8 cellular contexts compared by ENCODE assay signal in genomic region chr1:23793018-23793781, GRCh38. TPM values are rescaled to one million over a fixed set of nuclear protein-coding genes. Genes with fewer than 3 reads are reported as not detected.
DNase-seq lines count a peak whose midpoint lies in the region; ATAC-seq and TF ChIP-seq lines count a peak whose summit lies in the region.

No MANE protein-coding gene starts in this region.

- H3K27ac Mint-ChIP-seq in activated CD4-positive, alpha-beta memory T cell treated with anti-CD3 and anti-CD28 coated beads, Interleukin-2, amount 10 ng/mL, durations not matched to agents 7 days and 5 days = no peak overlapping the region

- H3K4me1 Mint-ChIP-seq in activated CD4-positive, alpha-beta memory T cell treated with anti-CD3 and anti-CD28 coated beads, Interleukin-2, amount 10 ng/mL, durations not matched to agents 7 days and 5 days = peaks cover 35% of the 10 kb centered on the region

- ATAC-seq in SK-N-SH treated with all-trans-retinoic acid at 6 μM for 48 hours (no peak), gastroesophageal sphincter (no peak), GM18868 (IDR thresholded peaks at IDR 0.05; ENCODE audit: unreplicated experiment) (no peak)

- H3K4me3 Mint-ChIP-seq in activated CD4-positive, alpha-beta memory T cell treated with anti-CD3 and anti-CD28 coated beads, Interleukin-2, amount 10 ng/mL, durations not matched to agents 7 days and 5 days = peak overlapping the region; percentile 27

- no peak for TF ChIP-seq RAD21 in SK-N-SH (IDR thresholded peaks at IDR 0.05; ENCODE audit: low read length)

- H3K4me3 ChIP-seq in SK-N-SH (ENCODE audit: low read depth in 2 of 2, low read length in 1 of 2) = peak overlapping the region in 1 of 2 experiments; percentile 97; a peak in 2 of 4 replicates
- no peak overlapping the region for H3K4me3 ChIP-seq in gastroesophageal sphincter

- H3K36me3 ChIP-seq in SK-N-SH (replicated peaks in 1 of 2; ENCODE audit: control insufficient read depth in 1 of 2, insufficient read depth in 2 of 2, low read length in 1 of 2) (peaks cover 23 to 44% of the 10 kb centered on the region in 2 experiments), gastroesophageal sphincter (peaks cover 0 to 58% of the 10 kb centered on the region in 2 donors)

- H3K4me2 ChIP-seq in SK-N-SH = peak overlapping the region; percentile 100; the same call in 1 of the 2 replicates

- WGBS in SK-N-SH (ENCODE audit: low lambda C conversion rate) = 87% methylated on average over 10 of the region's 16 CpGs
- WGBS in gastroesophageal sphincter (ENCODE audit: low coverage in 1 of 2), 2 donors = 72 to 87% methylated on average over 6 to 7 of the region's 16 CpGs

- no peaks in the 10 kb centered on the region for H3K27me3 ChIP-seq in SK-N-SH (ENCODE audit: insufficient read depth)
- H3K27me3 ChIP-seq in gastroesophageal sphincter = no peaks in the 10 kb centered on the region

- POLR2A ChIA-PET in SK-N-SH (lab: Yijun Ruan, JAX) = interaction anchor here (1.3 kb wide), 2 partner anchors 30 to 32 kb away, joined by 3 to 4 read pairs; partner anchors contain the start of gene HMGCL
- POLR2A ChIA-PET in activated CD4-positive, alpha-beta memory T cell treated with anti-CD3 and anti-CD28 coated beads, Interleukin-2, amount 10 ng/mL, durations not matched to agents 7 days and 5 days (lab: Charles Lee) = interaction anchor here (1.3 to 9.3 kb wide), 4 partner anchors 8 to 167 kb away, joined by 4 to 115 read pairs (median 48); partner anchors contain the start of genes GALE, HMGCL, PITHD1 and PNRC2

- H4K20me1 ChIP-seq in SK-N-SH (ENCODE audit: insufficient read depth) = no peaks in the 10 kb centered on the region

- TF ChIP-seq CTCF in SK-N-SH (IDR thresholded peaks at IDR 0.05) = no peak
- no peak for TF ChIP-seq CTCF in gastroesophageal sphincter (IDR thresholded peaks at IDR 0.05)

- H2AFZ ChIP-seq in SK-N-SH (ENCODE audit: low read depth) = no peak overlapping the region

- peaks cover 25% of the 10 kb centered on the region for H3F3A ChIP-seq in SK-N-SH (replicated peaks; ENCODE audit: insufficient read depth)

- H3K27me3 Mint-ChIP-seq in activated CD4-positive, alpha-beta memory T cell treated with anti-CD3 and anti-CD28 coated beads, Interleukin-2, amount 10 ng/mL, durations not matched to agents 7 days and 5 days = no peaks in the 10 kb centered on the region

- H3K27ac ChIP-seq in SK-N-SH (ENCODE audit: low read depth in 2 of 2, low read length in 1 of 2) = peak overlapping the region in 1 of 2 experiments; percentile 62; a peak in 2 of 4 replicates
- peak overlapping the region in 3 of 4 donors; percentile 54 to 85 (median 80) for H3K27ac ChIP-seq in gastroesophageal sphincter

- TF ChIP-seq EP300 in SK-N-SH (IDR thresholded peaks at IDR 0.05; ENCODE audit: borderline replicate concordance in 1 of 2, low read depth in 1 of 2, low read length in 1 of 2) = no peak
- TF ChIP-seq EP300 in gastroesophageal sphincter (IDR thresholded peaks at IDR 0.05) = no peak

- CTCF ChIA-PET in SK-N-SH (lab: Yijun Ruan, JAX) = interaction anchor here (1.1 to 3.0 kb wide), 3 partner anchors 21 to 124 kb away, joined by 3 to 14 read pairs (median 4); partner anchors contain the start of gene FUCA1
- CTCF ChIA-PET in activated CD4-positive, alpha-beta memory T cell treated with anti-CD3 and anti-CD28 coated beads, Interleukin-2, amount 10 ng/mL, durations not matched to agents 7 days and 5 days (lab: Charles Lee) = interaction anchor here (2.1 kb wide), 1 partner anchor 21 kb away, joined by 10 read pairs; no protein-coding TSS in a partner anchor

- no peaks in the 10 kb centered on the region for H3K9me3 ChIP-seq in SK-N-SH
- H3K9me3 ChIP-seq in gastroesophageal sphincter = no peaks in the 10 kb centered on the region

- no peaks in the 10 kb centered on the region for H3K9me2 ChIP-seq in SK-N-SH

- H3K36me3 Mint-ChIP-seq in activated CD4-positive, alpha-beta memory T cell treated with anti-CD3 and anti-CD28 coated beads, Interleukin-2, amount 10 ng/mL, durations not matched to agents 7 days and 5 days (ENCODE audit: low read depth) = peaks cover 46% of the 10 kb centered on the region

- no peak overlapping the region for H3K9ac ChIP-seq in SK-N-SH

- H3K79me2 ChIP-seq in SK-N-SH (ENCODE audit: insufficient read depth) = peaks cover 25% of the 10 kb centered on the region

- H3K4me1 ChIP-seq in SK-N-SH (ENCODE audit: control insufficient read depth in 1 of 2, insufficient read depth in 2 of 2, low read depth in 1 of 2, low read length in 1 of 2) (peaks cover 6 to 21% of the 10 kb centered on the region in 2 experiments; a peak in 3 of 4 replicates), gastroesophageal sphincter (peaks cover 0 to 37% (median 21%) of the 10 kb centered on the region in 3 donors)

- no peaks in the 10 kb centered on the region for H3K9me3 Mint-ChIP-seq in activated CD4-positive, alpha-beta memory T cell treated with anti-CD3 and anti-CD28 coated beads, Interleukin-2, amount 10 ng/mL, durations not matched to agents 7 days and 5 days

- DNase-seq in SK-N-SH (peak; percentile 53), SHP77 (lab: John Stamatoyannopoulos, UW) (no peak), NCI-H1694 (lab: John Stamatoyannopoulos, UW) (no peak)
- DNase-seq in activated CD4-positive, alpha-beta memory T cell treated with anti-CD3 and anti-CD28 coated beads, Interleukin-2, amount 10 ng/mL, durations not matched to agents 7 days and 5 days = peak; percentile 49
- peak; percentile 60 for DNase-seq in stimulated activated CD8-positive, alpha-beta memory T cell treated with anti-CD3 and anti-CD28 coated beads, Interleukin-4, amount 100 ng/mL, for 48 hours

- no peak for TF ChIP-seq POLR2A in gastroesophageal sphincter (IDR thresholded peaks at IDR 0.05)

TF ChIP-seq in SK-N-SH, 30 proteins besides CTCF, POLR2A, EP300 and RAD21:
- no peak for TF ChIP-seq JUND (IDR thresholded peaks at IDR 0.05)
- no peak for TF ChIP-seq EZH2phosphoT487 (IDR thresholded peaks at IDR 0.05; ENCODE audit: borderline replicate concordance, low read depth)
- TF ChIP-seq USF1 (IDR thresholded peaks at IDR 0.05; ENCODE audit: borderline replicate concordance, low read depth) = peak; percentile 60; the same call in 1 of the 2 replicates
- TF ChIP-seq GABPA (IDR thresholded peaks at IDR 0.05; ENCODE audit: low read depth) = no peak

TF ChIP-seq in SK-N-SH treated with all-trans-retinoic acid at 6 μM for 48 hours, 23 proteins besides CTCF, POLR2A, EP300 and RAD21 (continues in another document):
- TF ChIP-seq TCF4 (CRISPR knock-in tag; IDR thresholded peaks at IDR 0.05; ENCODE audit: borderline replicate concordance) (no peak), SNAI2 (CRISPR knock-in tag; IDR thresholded peaks at IDR 0.05) (no peak), PPARA (CRISPR knock-in tag; IDR thresholded peaks at IDR 0.05; ENCODE audit: borderline replicate concordance) (no peak), ZNF70 (CRISPR knock-in tag; IDR thresholded peaks at IDR 0.05) (no peak), ISL1 (CRISPR knock-in tag; IDR thresholded peaks at IDR 0.05) (no peak), ZNF8 (CRISPR knock-in tag; IDR thresholded peaks at IDR 0.05) (no peak)

RNA-seq across cellular contexts. Expression of gene LYPLA2, which starts 2.3 kb away (rescaled TPM):
- polyA plus RNA-seq in SK-N-SH (2012; rRNA removed) = 109 and 135 TPM in 2 replicates
- 44.7 and 69.7 TPM in 2 replicates for polyA plus RNA-seq in SK-N-SH (2012; cell fraction: cytosol; rRNA removed)
- polyA plus RNA-seq in SK-N-SH (2012; cell fraction: nucleus; rRNA removed) = 159 and 199 TPM in 2 replicates
- 10 to 100 TPM; 76.1 to 80.8 TPM for total RNA-seq in activated CD4-positive, alpha-beta memory T cell treated with anti-CD3 and anti-CD28 coated beads, Interleukin-2, amount 10 ng/mL, durations not matched to agents 7 days and 5 days
- total RNA-seq in gastroesophageal sphincter = 10 to 100 TPM; 25.7 to 30.4 (median 29.2) TPM

RNA-seq across cellular contexts. Expression of gene GALE, which starts 7.4 kb away (rescaled TPM):
- 71.7 and 76.0 TPM in 2 replicates for polyA plus RNA-seq in SK-N-SH (2012; rRNA removed)
- 35.8 and 54.2 TPM in 2 replicates for polyA plus RNA-seq in SK-N-SH (2012; cell fraction: cytosol; rRNA removed)
- 98.6 and 102 TPM in 2 replicates for polyA plus RNA-seq in SK-N-SH (2012; cell fraction: nucleus; rRNA removed)
- 10 to 100 TPM; 33.5 to 37.6 TPM for total RNA-seq in activated CD4-positive, alpha-beta memory T cell treated with anti-CD3 and anti-CD28 coated beads, Interleukin-2, amount 10 ng/mL, durations not matched to agents 7 days and 5 days
- total RNA-seq in gastroesophageal sphincter = 10 to 100 TPM in 3 of 4 donors, 1 to 10 TPM in 1; 7.4 to 25.2 (median 12.9) TPM

RNA-seq across cellular contexts. Expression of gene PITHD1, which starts 15.0 kb away (rescaled TPM):
- polyA plus RNA-seq in SK-N-SH (2012; rRNA removed) = 36.3 and 41.8 TPM in 2 replicates
- polyA plus RNA-seq in SK-N-SH (2012; cell fraction: cytosol; rRNA removed) = 46.8 and 56.6 TPM in 2 replicates
- 30.0 and 34.5 TPM in 2 replicates for polyA plus RNA-seq in SK-N-SH (2012; cell fraction: nucleus; rRNA removed)
- 10 to 100 TPM; 50.0 to 51.6 TPM for total RNA-seq in activated CD4-positive, alpha-beta memory T cell treated with anti-CD3 and anti-CD28 coated beads, Interleukin-2, amount 10 ng/mL, durations not matched to agents 7 days and 5 days
- 10 to 100 TPM; 56.3 to 77.6 (median 60.8) TPM for total RNA-seq in gastroesophageal sphincter

RNA-seq across cellular contexts. Expression of gene HMGCL, which starts 32.0 kb away (rescaled TPM):
- polyA plus RNA-seq in SK-N-SH (2012; rRNA removed) = 28.2 and 36.5 TPM in 2 replicates
- 23.6 and 33.6 TPM in 2 replicates for polyA plus RNA-seq in SK-N-SH (2012; cell fraction: cytosol; rRNA removed)
- polyA plus RNA-seq in SK-N-SH (2012; cell fraction: nucleus; rRNA removed) = 30.5 and 34.3 TPM in 2 replicates
- total RNA-seq in activated CD4-positive, alpha-beta memory T cell treated with anti-CD3 and anti-CD28 coated beads, Interleukin-2, amount 10 ng/mL, durations not matched to agents 7 days and 5 days = 10 to 100 TPM; 33.5 to 35.7 TPM
- total RNA-seq in gastroesophageal sphincter = 10 to 100 TPM; 24.1 to 61.0 (median 47.2) TPM

RNA-seq across cellular contexts. Expression of gene ELOA, which starts 49.9 kb away (rescaled TPM):
- 14.5 and 17.7 TPM in 2 replicates for polyA plus RNA-seq in SK-N-SH (2012; rRNA removed)
- 18.0 and 18.4 TPM in 2 replicates for polyA plus RNA-seq in SK-N-SH (2012; cell fraction: cytosol; rRNA removed)
- polyA plus RNA-seq in SK-N-SH (2012; cell fraction: nucleus; rRNA removed) = 20.3 and 24.9 TPM in 2 replicates
- total RNA-seq in activated CD4-positive, alpha-beta memory T cell treated with anti-CD3 and anti-CD28 coated beads, Interleukin-2, amount 10 ng/mL, durations not matched to agents 7 days and 5 days = 10 to 100 TPM; 34.1 to 35.2 TPM
- 10 to 100 TPM; 37.8 to 41.9 (median 41.4) TPM for total RNA-seq in gastroesophageal sphincter

Comparison
In these comparisons a context has a peak if more than half of its experiments do, and no peak if none do; other contexts are left out.
1. DNase-seq: peak in SK-N-SH (single experiment), activated CD4-positive, alpha-beta memory T cell treated with anti-CD3 and anti-CD28 coated beads, Interleukin-2, amount 10 ng/mL, durations not matched to agents 7 days and 5 days (single experiment) and stimulated activated CD8-positive, alpha-beta memory T cell treated with anti-CD3 and anti-CD28 coated beads, Interleukin-4, amount 100 ng/mL, for 48 hours (single experiment); none in SHP77 (0 of 2) and NCI-H1694 (single experiment).